Comparison of ENCODE assay signal across 9 cellular contexts in the genomic region with DNA sequence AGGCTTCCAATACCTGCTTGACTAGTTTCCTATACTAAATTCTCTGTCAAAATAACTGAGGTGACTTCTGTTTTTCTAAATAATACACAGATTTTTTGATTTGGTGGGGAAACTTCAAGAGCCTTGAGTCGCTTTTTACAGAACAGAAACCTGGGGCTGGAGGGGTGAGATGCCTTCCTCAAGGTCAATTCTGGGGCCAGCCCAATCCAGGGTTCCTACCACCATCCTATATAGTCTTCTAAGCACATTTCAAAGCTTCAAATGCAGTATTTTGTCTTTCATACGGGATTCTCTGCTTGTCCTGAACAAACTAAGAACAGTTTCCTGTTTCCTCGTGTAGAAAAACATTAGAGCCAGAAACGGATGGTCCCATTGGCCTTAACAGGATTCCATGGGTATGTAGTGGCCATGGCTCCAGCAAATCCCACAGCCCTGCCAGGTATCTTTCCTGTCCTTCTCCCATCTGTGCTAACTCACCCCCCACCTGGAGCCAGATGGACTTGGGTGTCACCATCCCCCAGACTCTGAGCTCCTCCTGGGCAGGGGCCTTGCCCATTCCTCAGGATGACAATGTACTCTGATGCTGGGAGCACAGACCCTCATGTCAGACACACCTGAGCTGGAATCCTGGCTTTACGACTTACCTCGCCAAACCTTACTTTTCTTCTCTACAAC.
A peak's percentile ranks its signal among the peaks of the same experiment; 100 is the strongest.
DNase-seq lines count a peak whose midpoint lies in the region; ATAC-seq and TF ChIP-seq lines count a peak whose summit lies in the region.
"Had no signal": no experiment of that assay in that cellular context is flagged by ENCODE, and none has a peak within 500 bp of the region (broad histone marks: within the 10 kb centered on the region; RNA-seq: fewer than 3 reads in every experiment).

No MANE protein-coding gene starts in this region.

- no TSS peak for BruUV-seq in IMR-90 (replicated peaks; lab: Mats Ljungman, UMichigan)

- no peak overlapping the region for H2AK9ac ChIP-seq in IMR-90 (replicated peaks; ENCODE audit: low read depth, low read length, poor library complexity)

- ATAC-seq in IMR-90 (ENCODE audit: low read depth) = no peak
- peak; percentile 47 to 54 for ATAC-seq in stimulated activated naive B cell treated with anti-CD40 and anti-IgM and Interleukin-4, amounts not matched to agents 10 μg/mL and 1 μg/mL and 100 μg/mL, for 72 hours (replicated peaks)

- peak overlapping the region; percentile 89; the same call in 2 of the 3 replicates for H2BK15ac ChIP-seq in IMR-90 (ENCODE audit: low read depth, low read length)

- H3K9me1 ChIP-seq in IMR-90 (ENCODE audit: insufficient read depth, low read length) = peaks cover 19% of the 10 kb centered on the region

- CTCF ChIA-PET in IMR-90 (lab: Yijun Ruan, JAX) = interaction anchor here (1.1 to 2.5 kb wide), 3 partner anchors 15 to 38 kb away, joined by 6 to 13 read pairs (median 6); no protein-coding TSS in a partner anchor

- intact Hi-C loops in IMR-90 (cut with micrococcal nuclease) = loop anchor here (5.0 kb wide), 2 partner anchors 106 to 146 kb away; a partner anchor contains a TSS
- intact Hi-C loops in sigmoid colon (cut with DNase I) = no loop called here

- peak overlapping the region; percentile 71 for H2AK5ac ChIP-seq in IMR-90 (ENCODE audit: low read depth, low read length)

- peak overlapping the region; percentile 90 for H4K91ac ChIP-seq in IMR-90 (ENCODE audit: insufficient read depth, low read depth, low read length)

- no peak overlapping the region for H3K56ac ChIP-seq in IMR-90 (ENCODE audit: extremely low read depth, insufficient read depth, low read length)

- H4K5ac ChIP-seq in IMR-90 (ENCODE audit: low read depth, low read length) = peak overlapping the region; percentile 16; the same call in 1 of the 2 replicates

- H3K36me3 ChIP-seq in IMR-90 (ENCODE audit: control insufficient read depth, insufficient read depth, low read length) (no peaks in the 10 kb centered on the region), sigmoid colon (no peaks in the 10 kb centered on the region)

- no peaks in the 10 kb centered on the region for H3K79me1 ChIP-seq in IMR-90 (ENCODE audit: low read depth in 1 of 2, low read length in 2 of 2)

- in situ Hi-C loops in IMR-90 (cut with MboI; ENCODE audit: low sequenced_read_pairs) = no loop called here

- H2AFZ ChIP-seq in IMR-90 (replicated peaks; ENCODE audit: low read length, poor library complexity) = peak overlapping the region; percentile 78

- H3K4me1 ChIP-seq in IMR-90 (ENCODE audit: control insufficient read depth, insufficient read depth, low read length) = peaks cover 14% of the 10 kb centered on the region
- peaks cover 0 to 9% (median 0%) of the 10 kb centered on the region in 4 donors for H3K4me1 ChIP-seq in sigmoid colon

- peak overlapping the region; percentile 62; the same call in 1 of the 2 replicates for H3K14ac ChIP-seq in IMR-90 (replicated peaks; ENCODE audit: low read depth, low read length)

- 0 out of 2 replicates have a peak overlapping the region, but pooled peaks have one; percentile 55 for H3K23ac ChIP-seq in IMR-90 (ENCODE audit: low read depth, low read length)

- dilution Hi-C loops in IMR-90 (cut with HindIII; ENCODE audit: low sequenced_read_pairs, unreplicated experiment) = no loop called here

- peak overlapping the region; percentile 88 for H3K27ac Mint-ChIP-seq in T-helper 2 cell treated with Interferon-gamma antibody and Interleukin-4, amounts not matched to agents 5 μg/mL and 100 μg/mL, for 36 hours
- peak overlapping the region; percentile 88 for H3K27ac Mint-ChIP-seq in stimulated activated naive B cell treated with anti-CD40 and anti-IgM and Interleukin-4, amounts not matched to agents 10 μg/mL and 1 μg/mL and 100 μg/mL, for 72 hours

- H3K9me3 Mint-ChIP-seq in T-helper 2 cell treated with Interferon-gamma antibody and Interleukin-4, amounts not matched to agents 5 μg/mL and 100 μg/mL, for 36 hours = no peaks in the 10 kb centered on the region
- peaks cover 5 to 6% of the 10 kb centered on the region in 2 donors for H3K9me3 Mint-ChIP-seq in stimulated activated naive B cell treated with anti-CD40 and anti-IgM and Interleukin-4, amounts not matched to agents 10 μg/mL and 1 μg/mL and 100 μg/mL, for 72 hours

- no peak for TF ChIP-seq RAD21 in IMR-90 (IDR thresholded peaks at IDR 0.05; ENCODE audit: low read length)

- peak overlapping the region; percentile 75 for H3K4ac ChIP-seq in IMR-90 (ENCODE audit: low read depth, low read length)

- POLR2A ChIA-PET in IMR-90 (lab: Charles Lee; ENCODE audit: unreplicated experiment) = no interaction called here

- peak overlapping the region; percentile 71 to 82 for H4K8ac ChIP-seq in IMR-90 (ENCODE audit: low read depth in 2 of 2, low read length in 2 of 2)

- H3K18ac ChIP-seq in IMR-90 (ENCODE audit: low read depth, low read length) = peak overlapping the region; percentile 61

- H3K27me3 Mint-ChIP-seq in T-helper 2 cell treated with Interferon-gamma antibody and Interleukin-4, amounts not matched to agents 5 μg/mL and 100 μg/mL, for 36 hours (ENCODE audit: low read depth) = no peaks in the 10 kb centered on the region
- H3K27me3 Mint-ChIP-seq in stimulated activated naive B cell treated with anti-CD40 and anti-IgM and Interleukin-4, amounts not matched to agents 10 μg/mL and 1 μg/mL and 100 μg/mL, for 72 hours = no peaks in the 10 kb centered on the region

- TF ChIP-seq POLR2A in IMR-90 (IDR thresholded peaks at IDR 0.05; ENCODE audit: low read depth, low read length) (no peak), sigmoid colon (IDR thresholded peaks at IDR 0.05) (no peak)

- peaks cover 4% of the 10 kb centered on the region; the same call in 1 of the 2 replicates for H4K20me1 ChIP-seq in IMR-90 (ENCODE audit: insufficient read depth, low read length)

- peak overlapping the region; percentile 78 for H3K4me3 Mint-ChIP-seq in T-helper 2 cell treated with Interferon-gamma antibody and Interleukin-4, amounts not matched to agents 5 μg/mL and 100 μg/mL, for 36 hours
- peak overlapping the region; percentile 64 to 75 for H3K4me3 Mint-ChIP-seq in stimulated activated naive B cell treated with anti-CD40 and anti-IgM and Interleukin-4, amounts not matched to agents 10 μg/mL and 1 μg/mL and 100 μg/mL, for 72 hours

- TF ChIP-seq CTCF in IMR-90 (conservative IDR thresholded peaks at IDR 0.05; ENCODE audit: low read depth, low read length) = no peak
- TF ChIP-seq CTCF in sigmoid colon (IDR thresholded peaks at IDR 0.05) = no peak

- WGBS in IMR-90 (ENCODE audit: extremely low coverage in 2 of 2, insufficient read length in 1 of 2), 2 experiments = no CpG with 5 or more reads among the region's 6 CpGs
- 59 to 62% methylated on average over 6 of the region's 6 CpGs for WGBS in sigmoid colon, 2 donors

- 0 out of 2 replicates have a peak overlapping the region, but pooled peaks have one; percentile 7 for H3K9ac ChIP-seq in IMR-90 (ENCODE audit: low read depth, low read length)

- H3K27ac ChIP-seq in IMR-90 (ENCODE audit: insufficient read depth, low read length) (peak overlapping the region; percentile 39; the same call in 1 of the 2 replicates), sigmoid colon (peak overlapping the region in 2 of 4 donors; percentile 6 to 32)

- peak overlapping the region; percentile 79 for H2BK20ac ChIP-seq in IMR-90 (ENCODE audit: low read depth, low read length)

- H3K4me3 ChIP-seq in IMR-90 (ENCODE audit: insufficient read depth, low read depth, low read length) (no peak overlapping the region), sigmoid colon (no peak overlapping the region)
- H3K4me3 ChIP-seq: lung had no signal

- peak overlapping the region; percentile 47; the same call in 1 of the 2 replicates for H3K4me2 ChIP-seq in IMR-90 (ENCODE audit: low read depth, low read length)

- H2BK120ac ChIP-seq in IMR-90 (ENCODE audit: low read depth, low read length) = peak overlapping the region; percentile 75

- TF ChIP-seq EP300 in sigmoid colon (IDR thresholded peaks at IDR 0.05) = no peak

- peaks cover 45% of the 10 kb centered on the region for H3K4me1 Mint-ChIP-seq in T-helper 2 cell treated with Interferon-gamma antibody and Interleukin-4, amounts not matched to agents 5 μg/mL and 100 μg/mL, for 36 hours (ENCODE audit: low read depth)
- H3K4me1 Mint-ChIP-seq in stimulated activated naive B cell treated with anti-CD40 and anti-IgM and Interleukin-4, amounts not matched to agents 10 μg/mL and 1 μg/mL and 100 μg/mL, for 72 hours = peaks cover 31 to 56% of the 10 kb centered on the region in 2 donors

- no peaks in the 10 kb centered on the region for H3K9me3 ChIP-seq in IMR-90 (ENCODE audit: control insufficient read depth, insufficient read depth, low read length)
- H3K9me3 ChIP-seq in sigmoid colon = no peaks in the 10 kb centered on the region

- H2BK5ac ChIP-seq in IMR-90 (ENCODE audit: low read depth, low read length, poor library complexity, severe bottlenecking) = no peak overlapping the region

- H3K27me3 ChIP-seq in IMR-90 (ENCODE audit: control insufficient read depth, insufficient read depth, low read length) (no peaks in the 10 kb centered on the region), sigmoid colon (no peaks in the 10 kb centered on the region)

- no peak for DNase-seq in T-helper 2 cell treated with Interferon-gamma antibody and Interleukin-4, amounts not matched to agents 5 μg/mL and 100 μg/mL, for 36 hours (ENCODE audit: low spot score)
- no peak for DNase-seq in T-helper 2 cell
- no peak for DNase-seq in IMR-90
- DNase-seq in dermis microvascular lymphatic vessel endothelial cell (ENCODE audit: low read depth in 2 of 2) = peak; percentile 56 to 71
- no peak for DNase-seq in stimulated activated naive B cell treated with anti-CD40 and anti-IgM and Interleukin-4, amounts not matched to agents 10 μg/mL and 1 μg/mL and 100 μg/mL, for 72 hours
- DNase-seq in sigmoid colon = no peak
- DNase-seq in HPDE6-E6E7 (ENCODE audit: extremely low spot score) = no peak
- no peak for DNase-seq in NCI-H187 (lab: John Stamatoyannopoulos, UW)

- peaks cover 11% of the 10 kb centered on the region for H3K36me3 Mint-ChIP-seq in T-helper 2 cell treated with Interferon-gamma antibody and Interleukin-4, amounts not matched to agents 5 μg/mL and 100 μg/mL, for 36 hours (ENCODE audit: low read depth)
- H3K36me3 Mint-ChIP-seq in stimulated activated naive B cell treated with anti-CD40 and anti-IgM and Interleukin-4, amounts not matched to agents 10 μg/mL and 1 μg/mL and 100 μg/mL, for 72 hours = peaks cover 0 to 5% of the 10 kb centered on the region in 2 donors

TF ChIP-seq in IMR-90, 13 proteins besides CTCF, POLR2A, EP300 and RAD21 (continues in another document):
- TF ChIP-seq FOS (IDR thresholded peaks at IDR 0.05; ENCODE audit: low read depth, low read length) = no peak
- no peak for TF ChIP-seq MAFK (IDR thresholded peaks at IDR 0.05; ENCODE audit: low read depth, low read length)
- TF ChIP-seq MAZ (IDR thresholded peaks at IDR 0.05; ENCODE audit: borderline replicate concordance, low read depth, low read length) = no peak
- no peak for TF ChIP-seq MXI1 (IDR thresholded peaks at IDR 0.05; ENCODE audit: borderline replicate concordance, low read depth, low read length)
- no peak for TF ChIP-seq RCOR1 (IDR thresholded peaks at IDR 0.05; ENCODE audit: insufficient replicate concordance, low read length)
- no peak for TF ChIP-seq BHLHE40 (IDR thresholded peaks at IDR 0.05; ENCODE audit: low read depth, low read length)
- no peak for TF ChIP-seq NFE2L2 (IDR thresholded peaks at IDR 0.05; ENCODE audit: low read depth, low read length)

Comparison
In these comparisons a context has a peak if more than half of its experiments do, and no peak if none do; other contexts are left out.
1. DNase-seq: peak in dermis microvascular lymphatic vessel endothelial cell (2 of 2); none in T-helper 2 cell treated with Interferon-gamma antibody and Interleukin-4, amounts not matched to agents 5 μg/mL and 100 μg/mL, for 36 hours (single experiment), T-helper 2 cell (0 of 5), IMR-90 (single experiment), stimulated activated naive B cell treated with anti-CD40 and anti-IgM and Interleukin-4, amounts not matched to agents 10 μg/mL and 1 μg/mL and 100 μg/mL, for 72 hours (single experiment), sigmoid colon (single experiment), HPDE6-E6E7 (single experiment) and NCI-H187 (0 of 2).